Comparison of ENCODE assay signal across 8 cellular contexts in the genomic region with DNA sequence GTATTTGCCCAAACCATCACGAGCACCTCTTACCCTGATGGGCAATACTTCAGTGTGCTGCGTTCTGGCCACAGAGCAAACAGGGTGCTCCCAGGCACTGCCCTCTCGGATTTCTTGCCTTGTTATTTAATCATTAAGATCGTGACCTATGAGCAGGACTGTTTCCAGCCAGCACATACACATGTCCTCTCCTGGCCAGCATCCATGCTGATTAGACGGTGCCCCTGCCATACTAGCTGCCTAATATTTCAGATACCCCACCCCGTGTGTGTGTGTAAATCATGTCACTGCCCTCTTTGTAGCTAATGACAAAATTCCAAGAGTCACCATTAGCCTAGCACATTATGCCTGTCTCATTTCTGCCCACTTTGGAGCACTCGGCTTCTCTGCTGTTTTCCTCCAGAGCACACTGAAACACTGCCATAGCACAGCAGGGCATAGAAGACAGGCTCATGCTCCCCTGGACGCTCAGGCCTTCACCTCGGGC. TPM values are rescaled to one million over a fixed set of nuclear protein-coding genes. Genes with fewer than 3 reads are reported as not detected.
DNase-seq lines count a peak whose midpoint lies in the region; ATAC-seq and TF ChIP-seq lines count a peak whose summit lies in the region.

No MANE protein-coding gene starts in this region.

- H3K36me3 Mint-ChIP-seq in WTC11, result no peaks in the 10 kb centered on the region
- no peaks in the 10 kb centered on the region for H3K36me3 Mint-ChIP-seq in stimulated activated memory B cell treated with anti-CD40 and anti-IgM and Interleukin-4, amounts not matched to agents 10 μg/mL and 1 μg/mL and 100 μg/mL, for 72 hours

- H3K9me3 Mint-ChIP-seq in WTC11, result no peaks in the 10 kb centered on the region
- H3K9me3 Mint-ChIP-seq in stimulated activated memory B cell treated with anti-CD40 and anti-IgM and Interleukin-4, amounts not matched to agents 10 μg/mL and 1 μg/mL and 100 μg/mL, for 72 hours, result no peaks in the 10 kb centered on the region

- ATAC-seq in WTC11 (no peak), GM21529 (IDR thresholded peaks at IDR 0.05; ENCODE audit: unreplicated experiment) (no peak), HG02678 (IDR thresholded peaks at IDR 0.05; ENCODE audit: unreplicated experiment) (no peak)
- ATAC-seq in stimulated activated memory B cell treated with anti-CD40 and anti-IgM and Interleukin-4, amounts not matched to agents 10 μg/mL and 1 μg/mL and 100 μg/mL, for 72 hours, result no peak

- H3K27me3 Mint-ChIP-seq in WTC11 (ENCODE audit: low read depth), result peaks cover 2% of the 10 kb centered on the region; the same call in 1 of the 2 replicates
- H3K27me3 Mint-ChIP-seq in stimulated activated memory B cell treated with anti-CD40 and anti-IgM and Interleukin-4, amounts not matched to agents 10 μg/mL and 1 μg/mL and 100 μg/mL, for 72 hours, result no peaks in the 10 kb centered on the region

- peaks cover 9% of the 10 kb centered on the region for H3K4me1 Mint-ChIP-seq in WTC11
- peaks cover 13% of the 10 kb centered on the region for H3K4me1 Mint-ChIP-seq in stimulated activated memory B cell treated with anti-CD40 and anti-IgM and Interleukin-4, amounts not matched to agents 10 μg/mL and 1 μg/mL and 100 μg/mL, for 72 hours

- peak overlapping the region; percentile 85 for H3K27ac Mint-ChIP-seq in WTC11
- H3K27ac Mint-ChIP-seq in stimulated activated memory B cell treated with anti-CD40 and anti-IgM and Interleukin-4, amounts not matched to agents 10 μg/mL and 1 μg/mL and 100 μg/mL, for 72 hours, result peak overlapping the region; percentile 97

- H3K4me3 Mint-ChIP-seq in WTC11, result peak overlapping the region; percentile 90
- peak overlapping the region; percentile 87 for H3K4me3 Mint-ChIP-seq in stimulated activated memory B cell treated with anti-CD40 and anti-IgM and Interleukin-4, amounts not matched to agents 10 μg/mL and 1 μg/mL and 100 μg/mL, for 72 hours

- no peak for TF ChIP-seq CTCF in WTC11 (IDR thresholded peaks at IDR 0.05)

- DNase-seq in NCI-H748 (lab: John Stamatoyannopoulos, UW; ENCODE audit: unreplicated experiment), result peak; percentile 35
- no peak for DNase-seq in NCI-H748 treated with DMSO at 0.1 percent for 48 hours (lab: John Stamatoyannopoulos, UW)
- no peak for DNase-seq in WTC11 (ENCODE audit: low spot score)
- no peak for DNase-seq in hippocampal formation (lab: John Stamatoyannopoulos, UW)

- POLR2A ChIA-PET in WTC11 (lab: Charles Lee), result interaction anchor here (1.2 to 1.6 kb wide), 2 partner anchors 63 to 65 kb away, joined by 5 to 9 read pairs; partner anchors contain the start of gene FBXO31

- peak overlapping the region; percentile 93 for H3K4me3 ChIP-seq in iPS-11a (ENCODE audit: low read depth, low read length)

- CTCF ChIA-PET in WTC11 (lab: Charles Lee), result interaction anchor here (0.6 to 1.5 kb wide), 4 partner anchors 20 to 76 kb away, joined by 4 to 7 read pairs (median 5); no protein-coding TSS in a partner anchor

TF ChIP-seq in WTC11, 78 proteins besides CTCF, POLR2A, EP300 and RAD21 (continues in another document):
- TF ChIP-seq, protein P1, sequence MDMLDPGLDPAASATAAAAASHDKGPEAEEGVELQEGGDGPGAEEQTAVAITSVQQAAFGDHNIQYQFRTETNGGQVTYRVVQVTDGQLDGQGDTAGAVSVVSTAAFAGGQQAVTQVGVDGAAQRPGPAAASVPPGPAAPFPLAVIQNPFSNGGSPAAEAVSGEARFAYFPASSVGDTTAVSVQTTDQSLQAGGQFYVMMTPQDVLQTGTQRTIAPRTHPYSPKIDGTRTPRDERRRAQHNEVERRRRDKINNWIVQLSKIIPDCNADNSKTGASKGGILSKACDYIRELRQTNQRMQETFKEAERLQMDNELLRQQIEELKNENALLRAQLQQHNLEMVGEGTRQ (CRISPR knock-in tag; IDR thresholded peaks at IDR 0.05), result no peak
- TF ChIP-seq ATF6 (CRISPR knock-in tag; IDR thresholded peaks at IDR 0.05), result no peak
- no peak for TF ChIP-seq FOXJ3 (CRISPR knock-in tag; IDR thresholded peaks at IDR 0.05; ENCODE audit: borderline replicate concordance)
- no peak for TF ChIP-seq ZNF396 (CRISPR knock-in tag; IDR thresholded peaks at IDR 0.05; ENCODE audit: borderline replicate concordance)
- TF ChIP-seq, protein P2, sequence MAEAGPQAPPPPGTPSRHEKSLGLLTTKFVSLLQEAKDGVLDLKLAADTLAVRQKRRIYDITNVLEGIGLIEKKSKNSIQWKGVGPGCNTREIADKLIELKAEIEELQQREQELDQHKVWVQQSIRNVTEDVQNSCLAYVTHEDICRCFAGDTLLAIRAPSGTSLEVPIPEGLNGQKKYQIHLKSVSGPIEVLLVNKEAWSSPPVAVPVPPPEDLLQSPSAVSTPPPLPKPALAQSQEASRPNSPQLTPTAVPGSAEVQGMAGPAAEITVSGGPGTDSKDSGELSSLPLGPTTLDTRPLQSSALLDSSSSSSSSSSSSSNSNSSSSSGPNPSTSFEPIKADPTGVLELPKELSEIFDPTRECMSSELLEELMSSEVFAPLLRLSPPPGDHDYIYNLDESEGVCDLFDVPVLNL (CRISPR knock-in tag; IDR thresholded peaks at IDR 0.05; ENCODE audit: borderline replicate concordance, low read depth), result no peak
- no peak for TF ChIP-seq ZNF317 (CRISPR knock-in tag; IDR thresholded peaks at IDR 0.05; ENCODE audit: borderline replicate concordance, low read depth)
- no peak for TF ChIP-seq AR (CRISPR knock-in tag; IDR thresholded peaks at IDR 0.05)
- TF ChIP-seq MLX (CRISPR knock-in tag; IDR thresholded peaks at IDR 0.05), result no peak
- no peak for TF ChIP-seq IRF2 (CRISPR knock-in tag; IDR thresholded peaks at IDR 0.05; ENCODE audit: borderline replicate concordance, low read depth)
- no peak for TF ChIP-seq ZNF281 (CRISPR knock-in tag; IDR thresholded peaks at IDR 0.05)
- TF ChIP-seq ZNF121 (CRISPR knock-in tag; IDR thresholded peaks at IDR 0.05), result no peak

RNA-seq across cellular contexts. Expression of gene C16orf95, which starts 1.0 kb away (rescaled TPM):
- total RNA-seq in WTC11 (2021), result 5.7 to 7.5 TPM (median 7.1 TPM) in 3 replicates
